Comparison of ENCODE assay signal across 14 cellular contexts in genomic region chr2:143955416-143956075, GRCh38.
DNase-seq lines count a peak whose midpoint lies in the region; ATAC-seq, FAIRE-seq and TF ChIP-seq lines count a peak whose summit lies in the region.
"Had no signal": no experiment of that assay in that cellular context is flagged by ENCODE, and none has a peak within 500 bp of the region (broad histone marks: within the 10 kb centered on the region; RNA-seq: fewer than 3 reads in every experiment).

No MANE protein-coding gene starts in this region.

- H3K27ac Mint-ChIP-seq in brain = peak overlapping the region in 4 of 5 experiments; percentile 7 to 68 (median 34)
- H3K27ac Mint-ChIP-seq: naive thymus-derived CD4-positive, alpha-beta T cell had no signal

- no peaks in the 10 kb centered on the region for H3K27me3 Mint-ChIP-seq in brain
- H3K27me3 Mint-ChIP-seq: naive thymus-derived CD4-positive, alpha-beta T cell had no signal

- peak overlapping the region in 1 of 5 experiments; percentile 17 for H3K4me3 Mint-ChIP-seq in brain
- H3K4me3 Mint-ChIP-seq: naive thymus-derived CD4-positive, alpha-beta T cell had no signal

- no peak overlapping the region for H3K4me2 ChIP-seq in keratinocyte (ENCODE audit: control insufficient read depth, extremely low read depth, insufficient read depth, low read depth, low read length)

- H3K79me2 ChIP-seq in keratinocyte (ENCODE audit: control insufficient read depth, insufficient read depth, low read length) = no peaks in the 10 kb centered on the region

- H3K9me3 Mint-ChIP-seq in brain = peaks cover 0 to 22% (median 12%) of the 10 kb centered on the region in 5 experiments

- no peak for ATAC-seq in HG03139 (IDR thresholded peaks at IDR 0.05; ENCODE audit: unreplicated experiment)
- ATAC-seq: naive thymus-derived CD4-positive, alpha-beta T cell had no signal

- H3K27ac ChIP-seq in keratinocyte (ENCODE audit: control insufficient read depth, insufficient read depth, low read length) = no peak overlapping the region
- H3K27ac ChIP-seq: VCaP had no signal

- no peaks in the 10 kb centered on the region for H4K20me1 ChIP-seq in keratinocyte (ENCODE audit: control insufficient read depth, extremely low read depth, insufficient read depth, low read length)

- H3K4me3 ChIP-seq in keratinocyte (ENCODE audit: control insufficient read depth in 2 of 3, extremely low read depth in 1 of 3, insufficient read depth in 2 of 3, low read depth in 1 of 3, low read length in 3 of 3) = no peak overlapping the region
- H3K4me3 ChIP-seq: skin epidermis had no signal

- no peak overlapping the region for H2AFZ ChIP-seq in keratinocyte (ENCODE audit: control insufficient read depth, low read length)

- DNase-seq in AG08396 (ENCODE audit: low spot score) (peak; percentile 29), NCI-H2171 (lab: John Stamatoyannopoulos, UW) (peak; percentile 38), keratinocyte (ENCODE audit: low read depth, low spot score) (peak; percentile 15), GM13976 (ENCODE audit: low spot score) (no peak), NCI-H1092 treated with DMSO at 0.1 percent for 48 hours (lab: John Stamatoyannopoulos, UW) (no peak), Ammon's horn (ENCODE audit: low spot score) (no peak)
- DNase-seq: BE2C; GF-D8; naive thymus-derived CD4-positive, alpha-beta T cell; NCI-H2107 had no signal

- in situ Hi-C loops in GM13976 (cut with MboI; ENCODE audit: low sequenced_read_pairs, unreplicated experiment) = no loop called here

- peaks cover 47% of the 10 kb centered on the region for H3K4me1 Mint-ChIP-seq in brain
- H3K4me1 Mint-ChIP-seq: naive thymus-derived CD4-positive, alpha-beta T cell had no signal

- peaks cover 22% of the 10 kb centered on the region for H3K36me3 Mint-ChIP-seq in brain

- TF ChIP-seq CTCF in brain (conservative IDR thresholded peaks at IDR 0.05) = no peak
- no peak for TF ChIP-seq CTCF in keratinocyte (optimal IDR thresholded peaks at IDR 0.05 in 1 of 3, IDR thresholded peaks at IDR 0.05 in 1 of 3, conservative IDR thresholded peaks at IDR 0.05 in 1 of 3; ENCODE audit: extremely low read depth in 1 of 3, insufficient read depth in 2 of 3, low read length in 3 of 3)
- no peak for TF ChIP-seq CTCF in GM13976 (IDR thresholded peaks at IDR 0.05; ENCODE audit: borderline replicate concordance, control extremely low read depth, extremely low read depth, insufficient read depth, missing control alignments)

- no peaks in the 10 kb centered on the region for H3K4me1 ChIP-seq in keratinocyte (ENCODE audit: control insufficient read depth, extremely low read depth, insufficient read depth, low read length)
- H3K4me1 ChIP-seq: BE2C had no signal

- no peaks in the 10 kb centered on the region for H3K27me3 ChIP-seq in keratinocyte (ENCODE audit: control insufficient read depth, extremely low read depth, insufficient read depth, low read length)
- H3K27me3 ChIP-seq: BE2C had no signal

- dilution Hi-C loops in keratinocyte (cut with MboI; ENCODE audit: extremely low pct_ligation_motif_present, low sequenced_read_pairs) = no loop called here

- no peak overlapping the region for H3K9ac ChIP-seq in keratinocyte (ENCODE audit: control insufficient read depth, extremely low read depth, insufficient read depth, low read length)

- H3K9me3 ChIP-seq in keratinocyte (ENCODE audit: control insufficient read depth, low read depth, low read length) = no peaks in the 10 kb centered on the region
- H3K9me3 ChIP-seq: BE2C had no signal

- H3K36me3 ChIP-seq in keratinocyte (ENCODE audit: control insufficient read depth in 2 of 2, extremely low read depth in 1 of 2, insufficient read depth in 2 of 2, low read length in 2 of 2) = no peaks in the 10 kb centered on the region
- H3K36me3 ChIP-seq: BE2C had no signal

- no peaks in the 10 kb centered on the region for H3K9me1 ChIP-seq in keratinocyte (ENCODE audit: control insufficient read depth, extremely low read depth, insufficient read depth, low read length)

- peak; percentile 73 for FAIRE-seq in keratinocyte (lab: Jason Lieb, UNC)

Comparison
In these comparisons a context has a peak if more than half of its experiments do, and no peak if none do; other contexts are left out.
1. DNase-seq: peak in AG08396 (single experiment), NCI-H2171 (single experiment) and keratinocyte (single experiment); none in GM13976 (single experiment), NCI-H1092 treated with DMSO at 0.1 percent for 48 hours (single experiment) and Ammon's horn (single experiment).